10 cellular contexts compared by ENCODE assay signal in the genomic region with DNA sequence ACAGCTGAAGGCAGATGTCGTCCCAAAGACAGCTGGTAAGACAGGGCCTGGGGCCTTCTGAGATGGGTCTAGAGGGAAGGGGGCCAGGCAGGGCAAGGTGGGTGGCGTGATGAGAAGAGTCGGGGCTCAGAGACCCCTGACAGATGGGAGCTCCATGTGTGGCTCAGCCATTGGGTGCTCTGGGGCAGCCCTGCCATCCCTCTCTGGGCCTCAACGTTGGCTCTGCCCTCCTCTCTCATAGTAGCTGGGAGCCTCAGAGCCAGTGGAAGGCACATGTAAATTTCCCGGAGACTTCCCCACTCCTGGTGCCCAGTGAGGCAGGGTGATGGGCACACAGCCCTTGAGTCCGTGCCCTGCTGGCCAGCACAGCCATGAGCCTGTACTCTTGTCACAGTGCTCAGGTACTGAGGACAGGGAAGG. TPM values are rescaled to one million over a fixed set of nuclear protein-coding genes. Genes with fewer than 3 reads are reported as not detected.
DNase-seq lines count a peak whose midpoint lies in the region; ATAC-seq and TF ChIP-seq lines count a peak whose summit lies in the region.
"Had no signal": no experiment of that assay in that cellular context is flagged by ENCODE, and none has a peak within 500 bp of the region (broad histone marks: within the 10 kb centered on the region; RNA-seq: fewer than 3 reads in every experiment).

No MANE protein-coding gene starts in this region.

- POLR2A ChIA-PET in activated B cell treated with CpG ODN at 0.5 μM for 24 hours (lab: Charles Lee): interaction anchor here (1.4 to 4.8 kb wide), 6 partner anchors 14 to 107 kb away, joined by 6 to 37 read pairs (median 21); no protein-coding TSS in a partner anchor

- H3K4me3 ChIP-seq in spleen: peak overlapping the region in 6 of 8 donors; percentile 73 to 93 (median 80)

- H3K27me3 Mint-ChIP-seq in T-helper 1 cell treated with Interleukin-12 subunit alpha and Interleukin-12 subunit beta and Interleukin-4 antibody, amounts not matched to agents 30 μg/mL and 1 μg/mL, for 36 hours (ENCODE audit: low read depth): no peaks in the 10 kb centered on the region
- no peaks in the 10 kb centered on the region for H3K27me3 Mint-ChIP-seq in activated B cell treated with CpG ODN at 0.5 μM for 24 hours

- H3K36me3 ChIP-seq in spleen: peaks cover 10 to 55% (median 51%) of the 10 kb centered on the region in 6 donors

- peaks cover 51% of the 10 kb centered on the region for H3K36me3 Mint-ChIP-seq in T-helper 1 cell treated with Interleukin-12 subunit alpha and Interleukin-12 subunit beta and Interleukin-4 antibody, amounts not matched to agents 30 μg/mL and 1 μg/mL, for 36 hours (ENCODE audit: low read depth)
- H3K36me3 Mint-ChIP-seq in activated B cell treated with CpG ODN at 0.5 μM for 24 hours (ENCODE audit: low read depth): peaks cover 54% of the 10 kb centered on the region

- CTCF ChIA-PET in activated B cell treated with CpG ODN at 0.5 μM for 24 hours (lab: Charles Lee): interaction anchor here (1.0 kb wide), 1 partner anchor 25 kb away, joined by 3 read pairs; no protein-coding TSS in a partner anchor

- no peak for DNase-seq in T-helper 1 cell
- DNase-seq in activated B cell treated with CpG ODN at 0.5 μM for 24 hours: no peak
- no peak for DNase-seq in foreskin keratinocyte
- DNase-seq in spleen: no peak
- no peak for DNase-seq in NCI-H1436 treated with DMSO at 0.1 percent for 48 hours (lab: John Stamatoyannopoulos, UW)
- DNase-seq: cortex of kidney had no signal

- ATAC-seq in activated B cell treated with CpG ODN at 0.5 μM for 24 hours (ENCODE audit: low read depth): no peak
- ATAC-seq in foreskin keratinocyte: no peak
- no peak for ATAC-seq in HG03108 (IDR thresholded peaks at IDR 0.05; ENCODE audit: unreplicated experiment)
- no peak for ATAC-seq in GM18519 (IDR thresholded peaks at IDR 0.05; ENCODE audit: low FRiP score, unreplicated experiment)

- H3K4me1 ChIP-seq in foreskin keratinocyte (peaks cover 12% of the 10 kb centered on the region), spleen (peaks cover 15 to 93% (median 70%) of the 10 kb centered on the region in 6 donors)
- H3K4me1 ChIP-seq: prostate gland had no signal

- peak overlapping the region; percentile 92 for H3K4me3 Mint-ChIP-seq in T-helper 1 cell treated with Interleukin-12 subunit alpha and Interleukin-12 subunit beta and Interleukin-4 antibody, amounts not matched to agents 30 μg/mL and 1 μg/mL, for 36 hours
- peak overlapping the region; percentile 84 for H3K4me3 Mint-ChIP-seq in activated B cell treated with CpG ODN at 0.5 μM for 24 hours

- TF ChIP-seq POLR2A in spleen (IDR thresholded peaks at IDR 0.05): no peak

- intact Hi-C loops in activated B cell treated with CpG ODN at 0.5 μM for 24 hours (cut with micrococcal nuclease) (loop anchor here (5.0 to 10.0 kb wide), 5 partner anchors 282 to 1474 kb away; a partner anchor contains a TSS), spleen (cut with DNase I; ENCODE audit: low total_unique reads) (no loop called here)

- peak overlapping the region; percentile 92 for H3K27ac ChIP-seq in foreskin keratinocyte
- H3K27ac ChIP-seq in spleen: peak overlapping the region in 7 of 8 donors; percentile 92 to 99 (median 96)

- TF ChIP-seq CTCF in activated B cell treated with CpG ODN at 0.5 μM for 24 hours (IDR thresholded peaks at IDR 0.05): no peak
- no peak for TF ChIP-seq CTCF in foreskin keratinocyte (conservative IDR thresholded peaks at IDR 0.05)
- no peak for TF ChIP-seq CTCF in spleen (IDR thresholded peaks at IDR 0.05 in 8 of 11, conservative IDR thresholded peaks at IDR 0.05 in 3 of 11)

- no peaks in the 10 kb centered on the region for H3K27me3 ChIP-seq in foreskin keratinocyte
- H3K27me3 ChIP-seq in spleen (replicated peaks in 1 of 7): no peaks in the 10 kb centered on the region

- H3K9me3 ChIP-seq in spleen: no peaks in the 10 kb centered on the region
- H3K9me3 ChIP-seq: prostate gland had no signal

- 66 to 91% (median 73%) methylated on average over 4 to 6 of the region's 6 CpGs for WGBS in spleen, 5 donors

- peaks cover 50% of the 10 kb centered on the region for H3K4me1 Mint-ChIP-seq in T-helper 1 cell treated with Interleukin-12 subunit alpha and Interleukin-12 subunit beta and Interleukin-4 antibody, amounts not matched to agents 30 μg/mL and 1 μg/mL, for 36 hours (ENCODE audit: low read depth)
- H3K4me1 Mint-ChIP-seq in activated B cell treated with CpG ODN at 0.5 μM for 24 hours: peaks cover 34% of the 10 kb centered on the region

- H3K9me3 Mint-ChIP-seq in T-helper 1 cell treated with Interleukin-12 subunit alpha and Interleukin-12 subunit beta and Interleukin-4 antibody, amounts not matched to agents 30 μg/mL and 1 μg/mL, for 36 hours: no peaks in the 10 kb centered on the region
- H3K9me3 Mint-ChIP-seq in activated B cell treated with CpG ODN at 0.5 μM for 24 hours: no peaks in the 10 kb centered on the region

- H3K27ac Mint-ChIP-seq in T-helper 1 cell treated with Interleukin-12 subunit alpha and Interleukin-12 subunit beta and Interleukin-4 antibody, amounts not matched to agents 30 μg/mL and 1 μg/mL, for 36 hours: peak overlapping the region; percentile 94
- H3K27ac Mint-ChIP-seq in activated B cell treated with CpG ODN at 0.5 μM for 24 hours: peak overlapping the region; percentile 90

RNA-seq across cellular contexts. Expression of a gene that starts 1.8 kb away (rescaled TPM):
- 68.2 and 72.5 TPM in 2 replicates for total RNA-seq in activated B cell treated with CpG ODN at 0.5 μM for 24 hours
- total RNA-seq in foreskin keratinocyte: 93.2 and 99.0 TPM in 2 replicates
- 97.0 and 106 TPM in 2 replicates for polyA plus RNA-seq in foreskin keratinocyte
- total RNA-seq in spleen: 10 to 100 TPM; 65.0 to 99.3 (median 73.2) TPM
- 10 to 100 TPM; 29.2 to 66.9 (median 33.5) TPM for polyA plus RNA-seq in spleen
